In genomic region chr15:98786706-98787105, GRCh38 we compare ENCODE assay signal across 18 cellular contexts.
DNase-seq lines count a peak whose midpoint lies in the region; ATAC-seq and TF ChIP-seq lines count a peak whose summit lies in the region.
"Had no signal": no experiment of that assay in that cellular context is flagged by ENCODE, and none has a peak within 500 bp of the region (broad histone marks: within the 10 kb centered on the region; RNA-seq: fewer than 3 reads in every experiment).

No MANE protein-coding gene starts in this region.

- no peaks in the 10 kb centered on the region for H3K9me3 ChIP-seq in endodermal cell (ENCODE audit: control insufficient read depth, low read length)
- H3K9me3 ChIP-seq: lower lobe of right lung, thyroid gland had no signal

- 95 to 98% methylated on average over 6 to 8 of the region's 8 CpGs for WGBS in endodermal cell (ENCODE audit: insufficient coverage in 1 of 2, insufficient read length in 1 of 2), 2 experiments

- H3K4me3 Mint-ChIP-seq in activated naive CD4-positive, alpha-beta T cell treated with anti-CD3 and anti-CD28 coated beads, Interleukin-2, amount 50 U/mL, for 24 hours = peak overlapping the region; percentile 15
- H3K4me3 Mint-ChIP-seq in endodermal cell = no peak overlapping the region
- H3K4me3 Mint-ChIP-seq: activated naive CD4-positive, alpha-beta T cell treated with anti-CD3 and anti-CD28 coated beads, Interleukin-2, amount 10 ng/mL, durations not matched to agents 7 days and 5 days had no signal

- DNase-seq in activated naive CD4-positive, alpha-beta T cell (lab: John Stamatoyannopoulos, UW) = no peak
- DNase-seq in endodermal cell (no peak), renal cortical epithelial cell (ENCODE audit: low read depth) (peak; percentile 72), GM03348 (ENCODE audit: low spot score) (no peak), COR-L47 (lab: John Stamatoyannopoulos, UW) (no peak), NCI-H1436 (lab: John Stamatoyannopoulos, UW) (no peak)
- DNase-seq: activated naive CD4-positive, alpha-beta T cell treated with anti-CD3 and anti-CD28 coated beads, Interleukin-2, amount 10 ng/mL, durations not matched to agents 7 days and 5 days; cerebellar nuclear complex; GOT3; hippocampal formation; lower lobe of right lung; NCI-H1694; NCI-H526 treated with DMSO at 0.1 percent for 48 hours had no signal

- H3K36me3 Mint-ChIP-seq in activated naive CD4-positive, alpha-beta T cell treated with anti-CD3 and anti-CD28 coated beads, Interleukin-2, amount 50 U/mL, for 24 hours = no peaks in the 10 kb centered on the region
- H3K36me3 Mint-ChIP-seq in endodermal cell (ENCODE audit: low read depth) = no peaks in the 10 kb centered on the region
- H3K36me3 Mint-ChIP-seq: activated naive CD4-positive, alpha-beta T cell treated with anti-CD3 and anti-CD28 coated beads, Interleukin-2, amount 10 ng/mL, durations not matched to agents 7 days and 5 days had no signal

- H3K27me3 Mint-ChIP-seq in activated naive CD4-positive, alpha-beta T cell treated with anti-CD3 and anti-CD28 coated beads, Interleukin-2, amount 50 U/mL, for 24 hours = no peaks in the 10 kb centered on the region
- no peaks in the 10 kb centered on the region for H3K27me3 Mint-ChIP-seq in endodermal cell (ENCODE audit: insufficient read depth)
- H3K27me3 Mint-ChIP-seq: activated naive CD4-positive, alpha-beta T cell treated with anti-CD3 and anti-CD28 coated beads, Interleukin-2, amount 10 ng/mL, durations not matched to agents 7 days and 5 days had no signal

- H3K9me3 Mint-ChIP-seq in activated naive CD4-positive, alpha-beta T cell treated with anti-CD3 and anti-CD28 coated beads, Interleukin-2, amount 50 U/mL, for 24 hours = no peaks in the 10 kb centered on the region
- no peaks in the 10 kb centered on the region for H3K9me3 Mint-ChIP-seq in endodermal cell
- H3K9me3 Mint-ChIP-seq: activated naive CD4-positive, alpha-beta T cell treated with anti-CD3 and anti-CD28 coated beads, Interleukin-2, amount 10 ng/mL, durations not matched to agents 7 days and 5 days had no signal

- no peak overlapping the region for H3K4me3 ChIP-seq in endodermal cell (ENCODE audit: low read length)
- H3K4me3 ChIP-seq: K562, lower lobe of right lung, thyroid gland had no signal

- H3K27ac Mint-ChIP-seq in activated naive CD4-positive, alpha-beta T cell treated with anti-CD3 and anti-CD28 coated beads, Interleukin-2, amount 50 U/mL, for 24 hours = no peak overlapping the region
- peak overlapping the region; percentile 58 for H3K27ac Mint-ChIP-seq in endodermal cell
- H3K27ac Mint-ChIP-seq: activated naive CD4-positive, alpha-beta T cell treated with anti-CD3 and anti-CD28 coated beads, Interleukin-2, amount 10 ng/mL, durations not matched to agents 7 days and 5 days had no signal

- H3K27me3 ChIP-seq in endodermal cell (ENCODE audit: control insufficient read depth, insufficient read depth, low read length, poor library complexity, severe bottlenecking) = no peaks in the 10 kb centered on the region
- H3K27me3 ChIP-seq: thyroid gland had no signal

- H3K9ac ChIP-seq in endodermal cell (ENCODE audit: extremely low read depth, low read length, poor library complexity, severe bottlenecking) = no peak overlapping the region

- H3K4me1 Mint-ChIP-seq in activated naive CD4-positive, alpha-beta T cell treated with anti-CD3 and anti-CD28 coated beads, Interleukin-2, amount 50 U/mL, for 24 hours = peaks cover 91% of the 10 kb centered on the region
- peaks cover 80% of the 10 kb centered on the region for H3K4me1 Mint-ChIP-seq in endodermal cell

- ATAC-seq in HG03135 (IDR thresholded peaks at IDR 0.05; ENCODE audit: unreplicated experiment) = peak; percentile 11
- ATAC-seq: K562 had no signal

- TF ChIP-seq CTCF in endodermal cell (conservative IDR thresholded peaks at IDR 0.05) = no peak

- H3K36me3 ChIP-seq in endodermal cell (ENCODE audit: control insufficient read depth, insufficient read depth, low read length) = no peaks in the 10 kb centered on the region
- H3K36me3 ChIP-seq: lower lobe of right lung, thyroid gland had no signal

- no peak overlapping the region for H3K27ac ChIP-seq in endodermal cell (ENCODE audit: low read depth, low read length)
- H3K27ac ChIP-seq: epithelial cell of prostate, lower lobe of right lung had no signal

- H3K4me1 ChIP-seq in endodermal cell (ENCODE audit: control insufficient read depth, insufficient read depth, low read length) = peaks cover 33% of the 10 kb centered on the region
